9 cellular contexts compared by ENCODE assay signal in genomic region chr19:800360-801029, GRCh38. TPM values are rescaled to one million over a fixed set of nuclear protein-coding genes. Genes with fewer than 3 reads are reported as not detected.
A peak's percentile ranks its signal among the peaks of the same experiment; 100 is the strongest.
DNase-seq lines count a peak whose midpoint lies in the region; ATAC-seq lines count a peak whose summit lies in the region.
"Had no signal": no experiment of that assay in that cellular context is flagged by ENCODE, and none has a peak within 500 bp of the region (broad histone marks: within the 10 kb centered on the region; RNA-seq: fewer than 3 reads in every experiment).

No MANE protein-coding gene starts in this region.

- DNase-seq in DMS53 (lab: John Stamatoyannopoulos, UW), result peak; percentile 28
- no peak for DNase-seq in DMS53 treated with DMSO at 0.1 percent for 48 hours (lab: John Stamatoyannopoulos, UW; ENCODE audit: unreplicated experiment)
- no peak for DNase-seq in activated T-helper 2 cell treated with anti-CD3 and anti-CD28 coated beads, Interferon-gamma antibody, Interleukin-2, Interleukin-4, amounts not matched to agents 10 μg/mL and 5 μg/mL and 100 μg/mL, durations not matched to agents 14 hours and 24 hours and 36 hours (ENCODE audit: low spot score)
- DNase-seq in iris pigment epithelial cell (ENCODE audit: low read depth), result peak; percentile 67
- DNase-seq in stimulated activated naive CD8-positive, alpha-beta T cell treated with anti-CD3 and anti-CD28 coated beads, Interleukin-15, amount 100 ng/mL, for 72 hours, result no peak
- no peak for DNase-seq in 8988T
- DNase-seq in NCI-H1694 treated with DMSO at 0.1 percent for 48 hours (lab: John Stamatoyannopoulos, UW), result no peak
- DNase-seq: NCI-H2171 had no signal

- intact Hi-C loops in activated T-helper 2 cell treated with anti-CD3 and anti-CD28 coated beads, Interferon-gamma antibody, Interleukin-2, Interleukin-4, amounts not matched to agents 10 μg/mL and 5 μg/mL and 100 μg/mL, durations not matched to agents 14 hours and 24 hours and 36 hours (cut with micrococcal nuclease), result no loop called here

- H3K9me3 Mint-ChIP-seq in activated T-helper 2 cell treated with anti-CD3 and anti-CD28 coated beads, Interferon-gamma antibody, Interleukin-2, Interleukin-4, amounts not matched to agents 10 μg/mL and 5 μg/mL and 100 μg/mL, durations not matched to agents 14 hours and 24 hours and 36 hours, result no peaks in the 10 kb centered on the region
- no peaks in the 10 kb centered on the region for H3K9me3 Mint-ChIP-seq in stimulated activated naive CD8-positive, alpha-beta T cell treated with anti-CD3 and anti-CD28 coated beads, Interleukin-15, amount 100 ng/mL, for 72 hours

- peaks cover 20% of the 10 kb centered on the region for H3K4me1 Mint-ChIP-seq in activated T-helper 2 cell treated with anti-CD3 and anti-CD28 coated beads, Interferon-gamma antibody, Interleukin-2, Interleukin-4, amounts not matched to agents 10 μg/mL and 5 μg/mL and 100 μg/mL, durations not matched to agents 14 hours and 24 hours and 36 hours (ENCODE audit: low read depth)
- H3K4me1 Mint-ChIP-seq in stimulated activated naive CD8-positive, alpha-beta T cell treated with anti-CD3 and anti-CD28 coated beads, Interleukin-15, amount 100 ng/mL, for 72 hours, result peaks cover 63% of the 10 kb centered on the region

- H3K36me3 Mint-ChIP-seq in activated T-helper 2 cell treated with anti-CD3 and anti-CD28 coated beads, Interferon-gamma antibody, Interleukin-2, Interleukin-4, amounts not matched to agents 10 μg/mL and 5 μg/mL and 100 μg/mL, durations not matched to agents 14 hours and 24 hours and 36 hours (ENCODE audit: low read depth), result peaks cover 63% of the 10 kb centered on the region

- no peak for ATAC-seq in stimulated activated naive CD8-positive, alpha-beta T cell treated with anti-CD3 and anti-CD28 coated beads, Interleukin-15, amount 100 ng/mL, for 72 hours
- no peak for ATAC-seq in HG03457 (IDR thresholded peaks at IDR 0.05; ENCODE audit: unreplicated experiment)

- H3K4me3 Mint-ChIP-seq in activated T-helper 2 cell treated with anti-CD3 and anti-CD28 coated beads, Interferon-gamma antibody, Interleukin-2, Interleukin-4, amounts not matched to agents 10 μg/mL and 5 μg/mL and 100 μg/mL, durations not matched to agents 14 hours and 24 hours and 36 hours (ENCODE audit: low read depth), result peak overlapping the region; percentile 86
- H3K4me3 Mint-ChIP-seq in stimulated activated naive CD8-positive, alpha-beta T cell treated with anti-CD3 and anti-CD28 coated beads, Interleukin-15, amount 100 ng/mL, for 72 hours, result peak overlapping the region; percentile 84 to 91

- no peaks in the 10 kb centered on the region for H3K27me3 Mint-ChIP-seq in activated T-helper 2 cell treated with anti-CD3 and anti-CD28 coated beads, Interferon-gamma antibody, Interleukin-2, Interleukin-4, amounts not matched to agents 10 μg/mL and 5 μg/mL and 100 μg/mL, durations not matched to agents 14 hours and 24 hours and 36 hours (ENCODE audit: low read depth)
- no peaks in the 10 kb centered on the region for H3K27me3 Mint-ChIP-seq in stimulated activated naive CD8-positive, alpha-beta T cell treated with anti-CD3 and anti-CD28 coated beads, Interleukin-15, amount 100 ng/mL, for 72 hours

- H3K27ac Mint-ChIP-seq in activated T-helper 2 cell treated with anti-CD3 and anti-CD28 coated beads, Interferon-gamma antibody, Interleukin-2, Interleukin-4, amounts not matched to agents 10 μg/mL and 5 μg/mL and 100 μg/mL, durations not matched to agents 14 hours and 24 hours and 36 hours, result peak overlapping the region; percentile 51
- peak overlapping the region; percentile 89 to 99 for H3K27ac Mint-ChIP-seq in stimulated activated naive CD8-positive, alpha-beta T cell treated with anti-CD3 and anti-CD28 coated beads, Interleukin-15, amount 100 ng/mL, for 72 hours

RNA-seq across cellular contexts. Expression of gene PTBP1, which starts 3.2 kb away (rescaled TPM):
- 735 and 739 TPM in 2 replicates for total RNA-seq in activated T-helper 2 cell treated with anti-CD3 and anti-CD28 coated beads, Interferon-gamma antibody, Interleukin-2, Interleukin-4, amounts not matched to agents 10 μg/mL and 5 μg/mL and 100 μg/mL, durations not matched to agents 14 hours and 24 hours and 36 hours

RNA-seq across cellular contexts. Expression of gene PLPPR3, which starts 21.3 kb away (rescaled TPM):
- total RNA-seq in activated T-helper 2 cell treated with anti-CD3 and anti-CD28 coated beads, Interferon-gamma antibody, Interleukin-2, Interleukin-4, amounts not matched to agents 10 μg/mL and 5 μg/mL and 100 μg/mL, durations not matched to agents 14 hours and 24 hours and 36 hours, result not detected in 2 replicates

RNA-seq across cellular contexts. Expression of gene AZU1, which starts 27.1 kb away (rescaled TPM):
- total RNA-seq in activated T-helper 2 cell treated with anti-CD3 and anti-CD28 coated beads, Interferon-gamma antibody, Interleukin-2, Interleukin-4, amounts not matched to agents 10 μg/mL and 5 μg/mL and 100 μg/mL, durations not matched to agents 14 hours and 24 hours and 36 hours, result not detected in 2 replicates

RNA-seq across cellular contexts. Expression of gene PRTN3, which starts 40.3 kb away (rescaled TPM):
- not detected in 2 replicates for total RNA-seq in activated T-helper 2 cell treated with anti-CD3 and anti-CD28 coated beads, Interferon-gamma antibody, Interleukin-2, Interleukin-4, amounts not matched to agents 10 μg/mL and 5 μg/mL and 100 μg/mL, durations not matched to agents 14 hours and 24 hours and 36 hours

RNA-seq across cellular contexts. Expression of gene MISP, which starts 49.6 kb away (rescaled TPM):
- not detected in 2 replicates for total RNA-seq in activated T-helper 2 cell treated with anti-CD3 and anti-CD28 coated beads, Interferon-gamma antibody, Interleukin-2, Interleukin-4, amounts not matched to agents 10 μg/mL and 5 μg/mL and 100 μg/mL, durations not matched to agents 14 hours and 24 hours and 36 hours

Comparison
In these comparisons a context has a peak if more than half of its experiments do, and no peak if none do; other contexts are left out.
1. DNase-seq: peak in DMS53 (single experiment) and iris pigment epithelial cell (single experiment); none in DMS53 treated with DMSO at 0.1 percent for 48 hours (single experiment), activated T-helper 2 cell treated with anti-CD3 and anti-CD28 coated beads, Interferon-gamma antibody, Interleukin-2, Interleukin-4, amounts not matched to agents 10 μg/mL and 5 μg/mL and 100 μg/mL, durations not matched to agents 14 hours and 24 hours and 36 hours (single experiment), stimulated activated naive CD8-positive, alpha-beta T cell treated with anti-CD3 and anti-CD28 coated beads, Interleukin-15, amount 100 ng/mL, for 72 hours (0 of 2), 8988T (single experiment) and NCI-H1694 treated with DMSO at 0.1 percent for 48 hours (single experiment).